2 cellular contexts compared by ENCODE assay signal in the genomic region with DNA sequence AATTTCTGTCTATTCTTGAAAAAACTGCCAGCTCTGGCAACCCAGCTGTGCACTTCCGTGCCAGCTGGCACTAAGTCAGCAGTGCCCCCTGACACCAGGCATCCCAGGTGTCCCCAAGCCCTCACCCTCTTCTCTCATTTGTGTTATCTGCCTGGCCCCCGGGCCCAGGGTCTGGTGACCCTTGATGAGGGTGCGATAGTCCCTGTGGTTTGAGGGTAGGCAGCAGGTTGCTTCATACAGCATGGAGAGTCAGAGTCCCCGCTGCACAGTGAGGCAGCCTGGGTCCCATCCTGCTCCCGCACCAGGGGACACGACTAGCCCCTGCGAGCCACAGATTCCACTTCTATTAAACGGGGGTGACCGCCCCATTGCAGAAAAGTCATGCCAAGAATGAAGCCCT.
TF ChIP-seq lines count a peak whose summit lies in the region.

No MANE protein-coding gene starts in this region.

TF ChIP-seq in IMR-90, 13 proteins besides CTCF, POLR2A, EP300 and RAD21:
- TF ChIP-seq MAFK (IDR thresholded peaks at IDR 0.05; ENCODE audit: low read depth, low read length) (no peak), RCOR1 (IDR thresholded peaks at IDR 0.05; ENCODE audit: insufficient replicate concordance, low read length) (no peak), NFE2L2 (IDR thresholded peaks at IDR 0.05; ENCODE audit: low read depth, low read length) (no peak)

TF ChIP-seq in GM12891, 5 proteins besides CTCF, POLR2A, EP300 and RAD21:
- TF ChIP-seq PAX5 (IDR thresholded peaks at IDR 0.05; ENCODE audit: insufficient read depth, low read length, severe bottlenecking) (no peak), POLR2AphosphoS5 (IDR thresholded peaks at IDR 0.05; ENCODE audit: low read depth, low read length) (no peak), SPI1 (IDR thresholded peaks at IDR 0.05; ENCODE audit: low read depth, low read length) (no peak), POU2F2 (IDR thresholded peaks at IDR 0.05; ENCODE audit: low read depth, low read length) (no peak)
